Comparison of ENCODE assay signal across 26 cellular contexts in the genomic region with DNA sequence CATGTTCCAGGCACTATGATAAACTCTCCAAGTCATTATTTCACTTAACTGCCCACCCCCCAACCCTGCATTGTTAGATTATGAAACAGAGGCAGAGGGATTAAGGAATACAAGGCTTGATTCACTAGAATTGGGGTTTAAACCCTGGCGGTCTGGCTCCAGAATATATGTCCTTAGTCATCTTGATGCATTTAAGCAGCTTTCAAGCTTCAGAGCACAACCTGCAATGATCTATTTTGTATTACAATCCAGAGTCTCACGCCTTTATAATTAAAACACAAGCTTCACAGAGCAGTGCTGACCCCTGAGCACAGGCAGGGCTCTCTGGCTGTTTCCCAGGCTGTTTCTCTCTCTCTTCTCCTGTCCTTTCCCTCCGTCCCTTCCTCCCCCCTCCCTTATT.
"Had no signal": no experiment of that assay in that cellular context is flagged by ENCODE, and none has a peak within 500 bp of the region (broad histone marks: within the 10 kb centered on the region; RNA-seq: fewer than 3 reads in every experiment).

No MANE protein-coding gene starts in this region.

- H3K4me1 ChIP-seq: gastrocnemius medialis, lower lobe of right lung, pancreas, right atrium auricular region, stomach, tibial nerve, upper lobe of left lung had no signal

- H3K27ac ChIP-seq: epithelial cell of prostate, gastrocnemius medialis, lower lobe of right lung, pancreas, right atrium auricular region, stomach, thoracic aorta, tibial nerve, upper lobe of left lung had no signal

- H3K4me2 ChIP-seq: smooth muscle cell had no signal

- H3K27me3 Mint-ChIP-seq: naive thymus-derived CD8-positive, alpha-beta T cell had no signal

- H3K9me3 ChIP-seq: gastrocnemius medialis, lower lobe of right lung, pancreas, right atrium auricular region, stomach, thoracic aorta, upper lobe of left lung had no signal

- FAIRE-seq: colon, keratinocyte, pancreas, urothelium cell line had no signal

- H3K36me3 Mint-ChIP-seq: naive thymus-derived CD8-positive, alpha-beta T cell; stimulated activated effector memory CD8-positive, alpha-beta T cell treated with anti-CD3 and anti-CD28 coated beads, Interleukin-12 subunit alpha, Interleukin-12 subunit beta, amount 100 ng/mL, for 72 hours had no signal

- H3K36me3 ChIP-seq: gastrocnemius medialis, lower lobe of right lung, pancreas, right atrium auricular region, thoracic aorta, tibial nerve, upper lobe of left lung had no signal

- H3K4me1 Mint-ChIP-seq: naive thymus-derived CD8-positive, alpha-beta T cell; stimulated activated effector memory CD8-positive, alpha-beta T cell treated with anti-CD3 and anti-CD28 coated beads, Interleukin-12 subunit alpha, Interleukin-12 subunit beta, amount 100 ng/mL, for 72 hours had no signal

- H3K4me3 Mint-ChIP-seq: endodermal cell; naive thymus-derived CD8-positive, alpha-beta T cell; nephron progenitor cell; stimulated activated effector memory CD8-positive, alpha-beta T cell treated with anti-CD3 and anti-CD28 coated beads, Interleukin-12 subunit alpha, Interleukin-12 subunit beta, amount 100 ng/mL, for 72 hours had no signal

- H3K27ac Mint-ChIP-seq: endodermal cell; naive thymus-derived CD8-positive, alpha-beta T cell; nephron progenitor cell; stimulated activated effector memory CD8-positive, alpha-beta T cell treated with anti-CD3 and anti-CD28 coated beads, Interleukin-12 subunit alpha, Interleukin-12 subunit beta, amount 100 ng/mL, for 72 hours had no signal

- H3K9me3 Mint-ChIP-seq: endodermal cell; naive thymus-derived CD8-positive, alpha-beta T cell; stimulated activated effector memory CD8-positive, alpha-beta T cell treated with anti-CD3 and anti-CD28 coated beads, Interleukin-12 subunit alpha, Interleukin-12 subunit beta, amount 100 ng/mL, for 72 hours had no signal

- DNase-seq: effector CD8-positive, alpha-beta T cell; endodermal cell; foreskin fibroblast; gastrocnemius medialis; head of caudate nucleus; left ventricle myocardium superior; lower lobe of right lung; naive thymus-derived CD8-positive, alpha-beta T cell; nephron progenitor cell; occipital lobe; pancreas; stimulated activated CD4-positive, alpha-beta T cell treated with anti-CD3 and anti-CD28 coated beads, Interleukin-12 subunit alpha, Interleukin-12 subunit beta, amount 100 ng/mL, for 4 hours; stimulated activated CD4-positive, alpha-beta T cell treated with anti-CD3 and anti-CD28 coated beads, Interleukin-1b, Interleukin-23, amount 100 ng/mL, for 48 hours; stimulated activated CD4-positive, alpha-beta T cell treated with anti-CD3 and anti-CD28 coated beads, Interleukin-4, amount 100 ng/mL, for 24 hours; stimulated activated naive CD4-positive, alpha-beta T cell treated with Interleukin-2 at 50 U/mL for 16 hours; stomach; upper lobe of left lung had no signal

- H3K27me3 ChIP-seq: gastrocnemius medialis, pancreas, right atrium auricular region, stomach, tibial nerve, upper lobe of left lung had no signal

- H3K4me3 ChIP-seq: gastrocnemius medialis, lower lobe of right lung, pancreas, right atrium auricular region, smooth muscle cell, stomach, thoracic aorta, tibial nerve, upper lobe of left lung had no signal
